ENCODE assay signal across 9 cellular contexts in genomic region chr5:123549256-123549904, GRCh38. TPM values are rescaled to one million over a fixed set of nuclear protein-coding genes. Genes with fewer than 3 reads are reported as not detected.
DNase-seq lines count a peak whose midpoint lies in the region; ATAC-seq and TF ChIP-seq lines count a peak whose summit lies in the region.
"Had no signal": no experiment of that assay in that cellular context is flagged by ENCODE, and none has a peak within 500 bp of the region (broad histone marks: within the 10 kb centered on the region; RNA-seq: fewer than 3 reads in every experiment).

No MANE protein-coding gene starts in this region.

- H3K9me3 Mint-ChIP-seq in T-helper 2 cell treated with Interferon-gamma antibody and Interleukin-4, amounts not matched to agents 5 μg/mL and 100 μg/mL, for 36 hours = no peaks in the 10 kb centered on the region
- no peaks in the 10 kb centered on the region for H3K9me3 Mint-ChIP-seq in endodermal cell

- H3K4me3 ChIP-seq in endodermal cell (ENCODE audit: low read length) = no peak overlapping the region
- no peak overlapping the region for H3K4me3 ChIP-seq in esophagus muscularis mucosa

- H3K4me1 ChIP-seq in endodermal cell (ENCODE audit: control insufficient read depth, insufficient read depth, low read length) = peaks cover 2% of the 10 kb centered on the region
- peaks cover 0 to 8% (median 4%) of the 10 kb centered on the region in 4 donors for H3K4me1 ChIP-seq in esophagus muscularis mucosa

- ATAC-seq in GM18519 (IDR thresholded peaks at IDR 0.05; ENCODE audit: low FRiP score, unreplicated experiment) = peak; percentile 98
- peak; percentile 98 for ATAC-seq in HG02840 (IDR thresholded peaks at IDR 0.05; ENCODE audit: low FRiP score, unreplicated experiment)

- H3K4me3 Mint-ChIP-seq in T-helper 2 cell treated with Interferon-gamma antibody and Interleukin-4, amounts not matched to agents 5 μg/mL and 100 μg/mL, for 36 hours = peak overlapping the region; percentile 43
- no peak overlapping the region for H3K4me3 Mint-ChIP-seq in endodermal cell

- H3K36me3 ChIP-seq in endodermal cell (ENCODE audit: control insufficient read depth, insufficient read depth, low read length) (peaks cover 9% of the 10 kb centered on the region), esophagus muscularis mucosa (peaks cover 0 to 5% (median 0%) of the 10 kb centered on the region in 4 donors)

- DNase-seq in T-helper 2 cell treated with Interferon-gamma antibody and Interleukin-4, amounts not matched to agents 5 μg/mL and 100 μg/mL, for 36 hours (ENCODE audit: low spot score) = peak; percentile 58
- DNase-seq in endodermal cell = no peak
- DNase-seq in esophagus muscularis mucosa (ENCODE audit: extremely low spot score) = no peak
- no peak for DNase-seq in AML-193 (lab: John Stamatoyannopoulos, UW)
- DNase-seq in MV-4-11 (lab: John Stamatoyannopoulos, UW) = no peak
- no peak for DNase-seq in HCEC 1CT

- no peak for TF ChIP-seq EP300 in esophagus muscularis mucosa (IDR thresholded peaks at IDR 0.05)

- intact Hi-C loops in esophagus muscularis mucosa (cut with DNase I) = no loop called here

- WGBS in endodermal cell (ENCODE audit: insufficient coverage in 1 of 2, insufficient read length in 1 of 2), 2 experiments = 92% methylated on average over 3 of the region's 3 CpGs; no CpG with 5 or more reads in 1 of the 2 experiments
- WGBS in esophagus muscularis mucosa = 79% methylated on average over 3 of the region's 3 CpGs

- H3K27me3 ChIP-seq in endodermal cell (ENCODE audit: control insufficient read depth, insufficient read depth, low read length, poor library complexity, severe bottlenecking) (no peaks in the 10 kb centered on the region), esophagus muscularis mucosa (no peaks in the 10 kb centered on the region)

- no peaks in the 10 kb centered on the region for H3K9me3 ChIP-seq in endodermal cell (ENCODE audit: control insufficient read depth, low read length)
- H3K9me3 ChIP-seq in esophagus muscularis mucosa = no peaks in the 10 kb centered on the region

- no peak for TF ChIP-seq CTCF in endodermal cell (conservative IDR thresholded peaks at IDR 0.05)
- TF ChIP-seq CTCF in esophagus muscularis mucosa (IDR thresholded peaks at IDR 0.05) = no peak

- no peak overlapping the region for H3K27ac ChIP-seq in endodermal cell (ENCODE audit: low read depth, low read length)
- no peak overlapping the region for H3K27ac ChIP-seq in esophagus muscularis mucosa (replicated peaks in 1 of 4)
- H3K27ac ChIP-seq: epithelial cell of prostate had no signal

- H3K9ac ChIP-seq in endodermal cell (ENCODE audit: extremely low read depth, low read length, poor library complexity, severe bottlenecking) = no peak overlapping the region

- peaks cover 21% of the 10 kb centered on the region for H3K4me1 Mint-ChIP-seq in T-helper 2 cell treated with Interferon-gamma antibody and Interleukin-4, amounts not matched to agents 5 μg/mL and 100 μg/mL, for 36 hours (ENCODE audit: low read depth)
- peaks cover 7% of the 10 kb centered on the region for H3K4me1 Mint-ChIP-seq in endodermal cell

- no peak for TF ChIP-seq POLR2A in esophagus muscularis mucosa (IDR thresholded peaks at IDR 0.05; ENCODE audit: low read depth)

- H3K27ac Mint-ChIP-seq in T-helper 2 cell treated with Interferon-gamma antibody and Interleukin-4, amounts not matched to agents 5 μg/mL and 100 μg/mL, for 36 hours = peak overlapping the region; percentile 82
- peak overlapping the region; percentile 13 for H3K27ac Mint-ChIP-seq in endodermal cell

- H3K27me3 Mint-ChIP-seq in T-helper 2 cell treated with Interferon-gamma antibody and Interleukin-4, amounts not matched to agents 5 μg/mL and 100 μg/mL, for 36 hours (ENCODE audit: low read depth) = no peaks in the 10 kb centered on the region
- no peaks in the 10 kb centered on the region for H3K27me3 Mint-ChIP-seq in endodermal cell (ENCODE audit: insufficient read depth)

- H3K36me3 Mint-ChIP-seq in T-helper 2 cell treated with Interferon-gamma antibody and Interleukin-4, amounts not matched to agents 5 μg/mL and 100 μg/mL, for 36 hours (ENCODE audit: low read depth) = peaks cover 10% of the 10 kb centered on the region
- H3K36me3 Mint-ChIP-seq in endodermal cell (ENCODE audit: low read depth) = peaks cover 5% of the 10 kb centered on the region

RNA-seq across cellular contexts. Expression of gene CSNK1G3, which starts 37.4 kb away (rescaled TPM):
- total RNA-seq in endodermal cell = 10 to 100 TPM; 47.5 to 48.4 TPM
- 39.7 TPM for polyA plus RNA-seq in endodermal cell (2013, experiment 1 of 2)
- polyA plus RNA-seq in endodermal cell (2013, experiment 2 of 2) = 38.4 TPM
- total RNA-seq in esophagus muscularis mucosa = 10 to 100 TPM; 31.2 to 53.7 (median 53.1) TPM
